In genomic region chr1:248775496-248775895, GRCh38 we compare ENCODE assay signal across 10 cellular contexts. TPM values are rescaled to one million over a fixed set of nuclear protein-coding genes. Genes with fewer than 3 reads are reported as not detected.
"Had no signal": no experiment of that assay in that cellular context is flagged by ENCODE, and none has a peak within 500 bp of the region (broad histone marks: within the 10 kb centered on the region; RNA-seq: fewer than 3 reads in every experiment).

No MANE protein-coding gene starts in this region.

- H3K36me3 ChIP-seq: HAP-1 had no signal

- DNase-seq: GM23248, GOT3, H7, H9, HCEC 1CT, HFFc6 had no signal

- H3K9me3 ChIP-seq: HAP-1 had no signal

- H3K4me1 ChIP-seq: HAP-1 had no signal

- FAIRE-seq: H1, H54 had no signal

- H3K27ac ChIP-seq: GM23248 had no signal

- H3K4me3 ChIP-seq: GM23248, GM23338, HAP-1 had no signal

RNA-seq across cellular contexts. Expression of gene LYPD8, which starts 19.9 kb away (rescaled TPM):
- polyA plus RNA-seq: GM23248, GM23338, H1 had no signal
